7 cellular contexts compared by ENCODE assay signal in genomic region chr3:43286886-43287301, GRCh38. TPM values are rescaled to one million over a fixed set of nuclear protein-coding genes. Genes with fewer than 3 reads are reported as not detected.
DNase-seq lines count a peak whose midpoint lies in the region; ATAC-seq and TF ChIP-seq lines count a peak whose summit lies in the region.

No MANE protein-coding gene starts in this region.

- H3K27me3 Mint-ChIP-seq in GM23338 (ENCODE audit: insufficient read depth, low read depth, poor library complexity) (peaks cover 16% of the 10 kb centered on the region), progenitor cell of endocrine pancreas (no peaks in the 10 kb centered on the region)

- peaks cover 30% of the 10 kb centered on the region for H3K4me1 Mint-ChIP-seq in GM23338
- H3K4me1 Mint-ChIP-seq in progenitor cell of endocrine pancreas (ENCODE audit: low read depth), result peaks cover 39% of the 10 kb centered on the region

- TF ChIP-seq CTCF in GM12864 (IDR thresholded peaks at IDR 0.05; ENCODE audit: low read depth, low read length, missing control alignments), result no peak
- no peak for TF ChIP-seq CTCF in GM23338 (conservative IDR thresholded peaks at IDR 0.05; ENCODE audit: low read depth in 2 of 2)
- no peak for TF ChIP-seq CTCF in progenitor cell of endocrine pancreas (IDR thresholded peaks at IDR 0.05; ENCODE audit: unreplicated experiment)

- H3K27ac ChIP-seq in GM23338 (ENCODE audit: low read depth), result no peak overlapping the region

- peak overlapping the region; percentile 91 for H3K4me2 ChIP-seq in GM23338

- peaks cover 5% of the 10 kb centered on the region; the same call in 1 of the 2 replicates for H3F3A ChIP-seq in GM23338 (replicated peaks; ENCODE audit: low read depth)

- H3K36me3 Mint-ChIP-seq in GM23338 (ENCODE audit: low read depth) (no peaks in the 10 kb centered on the region), progenitor cell of endocrine pancreas (ENCODE audit: insufficient read depth) (peaks cover 3% of the 10 kb centered on the region)

- H3K79me2 ChIP-seq in GM23338 (replicated peaks; ENCODE audit: insufficient read depth), result peaks cover 49% of the 10 kb centered on the region

- H3K9me2 ChIP-seq in GM23338 (ENCODE audit: insufficient read depth), result no peaks in the 10 kb centered on the region

- H3K4me3 Mint-ChIP-seq in GM23338 (peak overlapping the region; percentile 90), progenitor cell of endocrine pancreas (ENCODE audit: low read depth) (peak overlapping the region; percentile 94)

- DNase-seq in GM12864 (ENCODE audit: low read depth), result no peak
- peak; percentile 43 for DNase-seq in GM23338 (ENCODE audit: low spot score)
- DNase-seq in NAMALWA (ENCODE audit: low spot score), result peak; percentile 55
- DNase-seq in activated gamma-delta T cell treated with Interleukin-2 at 50 U/mL for 16 hours, result peak; percentile 22
- DNase-seq in glomerular visceral epithelial cell (ENCODE audit: extremely low spot score), result peak; percentile 7
- DNase-seq in progenitor cell of endocrine pancreas (ENCODE audit: low spot score, unreplicated experiment), result peak; percentile 11
- DNase-seq in MV-4-11 (lab: John Stamatoyannopoulos, UW), result no peak

- H2AFZ ChIP-seq in GM23338, result peak overlapping the region; percentile 70; the same call in 1 of the 2 replicates

- peaks cover 17% of the 10 kb centered on the region for H3K4me1 ChIP-seq in GM23338 (ENCODE audit: insufficient read depth)

- H4K20me1 ChIP-seq in GM23338 (replicated peaks; ENCODE audit: insufficient read depth), result peaks cover 14% of the 10 kb centered on the region

- H3K4me3 ChIP-seq in GM12864 (ENCODE audit: low read depth, low read length), result peak overlapping the region; percentile 91
- H3K4me3 ChIP-seq in GM23338, result peak overlapping the region; percentile 85

- H3K9me3 Mint-ChIP-seq in GM23338, result no peaks in the 10 kb centered on the region
- no peaks in the 10 kb centered on the region for H3K9me3 Mint-ChIP-seq in progenitor cell of endocrine pancreas (ENCODE audit: low read depth)

- peaks cover 13% of the 10 kb centered on the region for H3K27me3 ChIP-seq in GM23338 (ENCODE audit: insufficient read depth)

- ATAC-seq in GM23338, result peak; percentile 38

- H3K36me3 ChIP-seq in GM23338 (ENCODE audit: insufficient read depth), result no peaks in the 10 kb centered on the region

- H3K27ac Mint-ChIP-seq in GM23338 (peak overlapping the region; percentile 78; the same call in 1 of the 2 replicates), progenitor cell of endocrine pancreas (peak overlapping the region; percentile 98)

TF ChIP-seq in GM23338, 12 proteins besides CTCF, POLR2A, EP300 and RAD21 (continues in another document):
- no peak for TF ChIP-seq ZNF114 (CRISPR knock-in tag; IDR thresholded peaks at IDR 0.05)
- no peak for TF ChIP-seq REST (IDR thresholded peaks at IDR 0.05; ENCODE audit: unreplicated experiment)
- no peak for TF ChIP-seq ETS1 (IDR thresholded peaks at IDR 0.05)
- no peak for TF ChIP-seq CREB1 (CRISPR knock-in tag; IDR thresholded peaks at IDR 0.05; ENCODE audit: low read depth)
- TF ChIP-seq ZNF462 (CRISPR knock-in tag; IDR thresholded peaks at IDR 0.05), result no peak
- no peak for TF ChIP-seq NANOG (IDR thresholded peaks at IDR 0.05; ENCODE audit: borderline replicate concordance)
- TF ChIP-seq STAT1 (IDR thresholded peaks at IDR 0.05; ENCODE audit: unreplicated experiment), result no peak
- TF ChIP-seq EZH2 (IDR thresholded peaks at IDR 0.05; ENCODE audit: low read depth, unreplicated experiment), result no peak

RNA-seq across cellular contexts. Expression of gene SNRK, which starts 0.6 kb away (rescaled TPM):
- total RNA-seq in GM23338 (2014; rRNA removed; shearing (Covaris generic)), result 16.9 and 18.8 TPM in 2 replicates
- 5.5 and 6.8 TPM in 2 replicates for polyA plus RNA-seq in GM23338 (2016; fragmentation: Nextera tagmentation; extraction: Ambion mirVana)
- total RNA-seq in progenitor cell of endocrine pancreas, result 22.9 and 23.6 TPM in 2 replicates

Comparison
In these comparisons a context has a peak if more than half of its experiments do, and no peak if none do; other contexts are left out.
1. DNase-seq: peak in GM23338 (single experiment), NAMALWA (single experiment), activated gamma-delta T cell treated with Interleukin-2 at 50 U/mL for 16 hours (single experiment), glomerular visceral epithelial cell (single experiment) and progenitor cell of endocrine pancreas (single experiment); none in GM12864 (single experiment) and MV-4-11 (single experiment).